8 cellular contexts compared by ENCODE assay signal in genomic region chr1:100352267-100353072, GRCh38. TPM values are rescaled to one million over a fixed set of nuclear protein-coding genes. Genes with fewer than 3 reads are reported as not detected.
DNase-seq lines count a peak whose midpoint lies in the region; ATAC-seq, FAIRE-seq and TF ChIP-seq lines count a peak whose summit lies in the region.

Gene CDC14A, plus strand, starts transcription at chr1:100352506. Its CDS starts 449 bp downstream, at chr1:100352955.

- peak within 1 kb of the TSS; percentile 30; the same call in 1 of the 2 replicates for H2AFZ ChIP-seq in OCI-LY1 (ENCODE audit: low read length)

- H3K36me3 ChIP-seq in HUES64 (ENCODE audit: insufficient read depth, low read length) (peaks cover 6% of the 10 kb centered on the region), OCI-LY1 (ENCODE audit: insufficient read depth, low read length) (no peaks in the 10 kb centered on the region), mucosa of descending colon (ENCODE audit: low read depth) (no peaks in the 10 kb centered on the region)

- peak within 1 kb of the TSS; percentile 79 for H3K4me2 ChIP-seq in OCI-LY1 (ENCODE audit: low read length)

- peak; percentile 84 for DNase-seq in D721Med (ENCODE audit: insufficient read length, low spot score)
- peak; percentile 76 for DNase-seq in activated T-cell treated with anti-CD3 and anti-CD28 coated beads for 1 hour (ENCODE audit: low read depth)
- peak; percentile 90 for DNase-seq in epithelial cell of esophagus (ENCODE audit: low read depth)
- DNase-seq in mucosa of descending colon, result peak; percentile 90 to 96 (median 93)
- peak; percentile 79 for DNase-seq in stimulated activated CD8-positive, alpha-beta memory T cell treated with anti-CD3 and anti-CD28 coated beads, Interleukin-4, amount 100 ng/mL, for 24 hours (ENCODE audit: low read depth)

- no peaks in the 10 kb centered on the region for H3K9me2 ChIP-seq in OCI-LY1 (ENCODE audit: low read depth, low read length)

- no peak for FAIRE-seq in D721Med (lab: Jason Lieb, UNC)

- H3K9me3 ChIP-seq in HUES64 (ENCODE audit: insufficient read depth, low read depth, low read length) (no peaks in the 10 kb centered on the region), OCI-LY1 (ENCODE audit: low read length) (no peaks in the 10 kb centered on the region), mucosa of descending colon (no peaks in the 10 kb centered on the region)

- H3K79me2 ChIP-seq in OCI-LY1 (ENCODE audit: insufficient read depth, low read length), result no peaks in the 10 kb centered on the region

- TF ChIP-seq CTCF in D721Med (IDR thresholded peaks at IDR 0.05; ENCODE audit: insufficient read depth, missing control alignments) (no peak), OCI-LY1 (IDR thresholded peaks at IDR 0.05; ENCODE audit: low read length) (no peak), epithelial cell of esophagus (IDR thresholded peaks at IDR 0.05; ENCODE audit: insufficient read depth, low read depth, low read length, missing control alignments) (no peak), mucosa of descending colon (IDR thresholded peaks at IDR 0.05) (no peak)

- H3K9ac ChIP-seq in HUES64 (ENCODE audit: low read depth, low read length) (peak within 1 kb of the TSS; percentile 92), OCI-LY1 (ENCODE audit: low read length) (peak within 1 kb of the TSS; percentile 60)

- H3K27me3 ChIP-seq in HUES64 (ENCODE audit: insufficient read depth, low read length) (no peaks in the 10 kb centered on the region), OCI-LY1 (ENCODE audit: insufficient read depth, low read length) (no peaks in the 10 kb centered on the region)

- intact Hi-C loops in mucosa of descending colon (cut with DNase I, micrococcal nuclease), result no loop called here

- peaks cover 19% of the 10 kb centered on the region for H3K4me1 ChIP-seq in HUES64 (ENCODE audit: insufficient read depth, low read length)
- peaks cover 19% of the 10 kb centered on the region for H3K4me1 ChIP-seq in OCI-LY1 (ENCODE audit: insufficient read depth, low read length, severe bottlenecking)
- H3K4me1 ChIP-seq in mucosa of descending colon (ENCODE audit: low read depth), result peaks cover 5% of the 10 kb centered on the region

- ATAC-seq in GM21447 (IDR thresholded peaks at IDR 0.05; ENCODE audit: unreplicated experiment), result peak; percentile 69
- peak; percentile 81 for ATAC-seq in mucosa of descending colon

- H3F3A ChIP-seq in OCI-LY1 (ENCODE audit: insufficient read depth, low read length), result peaks cover 4% of the 10 kb centered on the region; the same call in 1 of the 2 replicates

- WGBS in HUES64, result under 1% methylated on average over 65 of the region's 65 CpGs

- H3K4me3 ChIP-seq in HUES64 (ENCODE audit: low read length) (peak within 1 kb of the TSS; percentile 76), OCI-LY1 (ENCODE audit: low read depth, low read length, poor library complexity, severe bottlenecking) (peak within 1 kb of the TSS; percentile 68), epithelial cell of esophagus (ENCODE audit: low read length) (peak within 1 kb of the TSS; percentile 69), mucosa of descending colon (peak within 1 kb of the TSS; percentile 46)

- H3K27ac ChIP-seq in HUES64 (ENCODE audit: low read depth, low read length) (peak within 1 kb of the TSS; percentile 95), OCI-LY1 (ENCODE audit: low read depth, low read length, poor library complexity, severe bottlenecking) (peak within 1 kb of the TSS; percentile 53)

- no peaks in the 10 kb centered on the region for H4K20me1 ChIP-seq in OCI-LY1 (ENCODE audit: insufficient read depth, low read length)

RNA-seq across cellular contexts. Expression of gene CDC14A, which starts in this region (rescaled TPM):
- 6.4 TPM for polyA plus RNA-seq in HUES64 (2013, experiment 1 of 2)
- 5.9 TPM for polyA plus RNA-seq in HUES64 (2013, experiment 2 of 2)
- 10 to 100 TPM; 15.6 to 34.3 (median 18.5) TPM for total RNA-seq in mucosa of descending colon

Comparison
In these comparisons a context has a peak if more than half of its experiments do, and no peak if none do; other contexts are left out.
1. Peak in every context shown above with its lines: DNase-seq, ATAC-seq, H3K4me3 ChIP-seq and H3K27ac ChIP-seq.